ENCODE assay signal across 38 cellular contexts in the genomic region with DNA sequence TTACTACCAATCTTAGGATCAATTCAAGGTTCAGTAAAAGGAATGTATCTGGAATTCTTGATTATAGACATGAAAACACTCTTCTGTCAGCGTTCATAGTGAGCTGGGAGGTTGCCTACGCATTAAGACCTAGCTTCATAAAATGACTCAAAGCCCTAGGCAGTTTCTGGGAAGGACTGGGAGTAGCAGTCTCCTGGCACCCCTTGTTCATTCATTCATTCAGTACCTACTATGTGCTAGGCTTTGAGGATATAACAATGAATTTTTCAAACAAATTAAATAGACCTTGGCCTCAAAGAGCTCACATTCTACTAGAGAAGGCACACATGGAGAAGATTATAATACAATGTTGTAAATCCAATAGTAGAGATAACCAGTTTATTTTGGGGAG.
"Had no signal": no experiment of that assay in that cellular context is flagged by ENCODE, and none has a peak within 500 bp of the region (broad histone marks: within the 10 kb centered on the region; RNA-seq: fewer than 3 reads in every experiment).

No MANE protein-coding gene starts in this region.

- FAIRE-seq: bronchial epithelial cell, TTC549 had no signal

- H3K36me3 ChIP-seq: ascending aorta, cardiac muscle cell had no signal

- ATAC-seq: activated CD8-positive, alpha-beta T cell treated with anti-CD3 and anti-CD28 coated beads for 36 hours had no signal

- H3K4me1 Mint-ChIP-seq: activated B cell treated with CpG ODN at 0.5 μM for 24 hours; activated naive CD4-positive, alpha-beta T cell treated with anti-CD3 and anti-CD28 coated beads, Interleukin-2, amount 10 ng/mL, durations not matched to agents 7 days and 5 days; activated naive CD4-positive, alpha-beta T cell treated with anti-CD3 and anti-CD28 coated beads, Interleukin-2, amount 50 U/mL, for 24 hours; activated naive CD8-positive, alpha-beta T cell treated with anti-CD3 and anti-CD28 coated beads, Interleukin-2, amount 10 ng/mL, durations not matched to agents 7 days and 5 days; central memory CD8-positive, alpha-beta T cell had no signal

- H3K27ac ChIP-seq: ascending aorta, cardiac muscle cell, VCaP had no signal

- DNase-seq: activated B cell treated with CpG ODN at 0.5 μM for 24 hours; activated CD4-positive, alpha-beta memory T cell treated with anti-CD3 and anti-CD28 coated beads for 36 hours; activated CD4-positive, alpha-beta T cell treated with anti-CD3 and anti-CD28 coated beads for 4 hours; activated CD4-positive, alpha-beta T cell treated with anti-CD3 and anti-CD28 coated beads, Interleukin-2, amount 10 ng/mL, durations not matched to agents 24 days and 14 days; activated CD4-positive, alpha-beta T cell treated with anti-CD3 and anti-CD28 coated beads, Interleukin-2, amount 50 U/mL, for 1 hour; activated CD4-positive, alpha-beta T cell treated with anti-CD3 and anti-CD28 coated beads, Interleukin-2, amount 50 U/mL, for 4 hours; activated CD4-positive, CD25-positive, alpha-beta regulatory T cell treated with anti-CD3 and anti-CD28 coated beads, Interleukin-2, amount 50 U/mL, for 72 hours; activated CD8-positive, alpha-beta memory T cell treated with anti-CD3 and anti-CD28 coated beads, Interleukin-2, amount 50 U/mL, for 4 hours; activated CD8-positive, alpha-beta T cell treated with anti-CD3 and anti-CD28 coated beads for 36 hours; activated effector memory CD4-positive, alpha-beta T cell treated with Interleukin-2 at 50 U/mL for 16 hours; activated gamma-delta T cell; activated naive CD4-positive, alpha-beta T cell treated with anti-CD3 and anti-CD28 coated beads, Interleukin-2, amount 10 ng/mL, durations not matched to agents 7 days and 5 days; activated naive CD4-positive, alpha-beta T cell treated with Interleukin-2 at 50 U/mL for 16 hours; activated naive CD8-positive, alpha-beta T cell treated with anti-CD3 and anti-CD28 coated beads, Interleukin-2, amount 10 ng/mL, durations not matched to agents 7 days and 5 days; activated naive CD8-positive, alpha-beta T cell treated with anti-CD3 and anti-CD28 coated beads, Interleukin-2, amount 50 U/mL, for 24 hours; activated T-cell treated with anti-CD3 and anti-CD28 coated beads for 4 hours; activated T-cell treated with anti-CD3 and anti-CD28 coated beads, Interleukin-2, amount 50 U/mL, for 1 hour; activated T-cell treated with anti-CD3 and anti-CD28 coated beads, Interleukin-2, amount 50 U/mL, for 48 hours; amygdala; anterior cingulate cortex; caudate nucleus; cerebellar nuclear complex; T-helper 1 cell; T-helper 2 cell; T-helper 9 cell had no signal

- H3K4me3 Mint-ChIP-seq: activated B cell treated with CpG ODN at 0.5 μM for 24 hours; activated CD4-positive, alpha-beta memory T cell treated with anti-CD3 and anti-CD28 coated beads for 36 hours; activated CD4-positive, alpha-beta T cell treated with anti-CD3 and anti-CD28 coated beads, Interleukin-2, amount 10 ng/mL, durations not matched to agents 24 days and 14 days; activated CD8-positive, alpha-beta T cell treated with anti-CD3 and anti-CD28 coated beads for 36 hours; activated naive CD4-positive, alpha-beta T cell treated with anti-CD3 and anti-CD28 coated beads, Interleukin-2, amount 10 ng/mL, durations not matched to agents 7 days and 5 days; activated naive CD4-positive, alpha-beta T cell treated with anti-CD3 and anti-CD28 coated beads, Interleukin-2, amount 50 U/mL, for 24 hours; activated naive CD8-positive, alpha-beta T cell; activated naive CD8-positive, alpha-beta T cell treated with anti-CD3 and anti-CD28 coated beads, Interleukin-2, amount 10 ng/mL, durations not matched to agents 7 days and 5 days; activated naive CD8-positive, alpha-beta T cell treated with anti-CD3 and anti-CD28 coated beads, Interleukin-2, amount 50 U/mL, for 24 hours; activated T-helper 1 cell treated with anti-CD3 and anti-CD28 coated beads, Interleukin-12 subunit alpha, Interleukin-12 subunit beta, Interleukin-2, Interleukin-4 antibody, amounts not matched to agents 30 ng/mL and 10 ng/mL and 1 ng/mL, durations not matched to agents 14 hours and 24 hours and 36 hours; brain; central memory CD8-positive, alpha-beta T cell; T-helper 1 cell treated with Interleukin-12 subunit alpha and Interleukin-12 subunit beta and Interleukin-4 antibody, amounts not matched to agents 30 μg/mL and 1 μg/mL, for 36 hours; T-helper 2 cell treated with Interferon-gamma antibody and Interleukin-4, amounts not matched to agents 5 μg/mL and 100 μg/mL, for 36 hours had no signal

- H3K27me3 Mint-ChIP-seq: activated B cell treated with CpG ODN at 0.5 μM for 24 hours; activated CD4-positive, alpha-beta T cell treated with anti-CD3 and anti-CD28 coated beads, Interleukin-2, amount 10 ng/mL, durations not matched to agents 24 days and 14 days; activated CD8-positive, alpha-beta T cell treated with anti-CD3 and anti-CD28 coated beads for 36 hours; activated naive CD4-positive, alpha-beta T cell treated with anti-CD3 and anti-CD28 coated beads, Interleukin-2, amount 10 ng/mL, durations not matched to agents 7 days and 5 days; activated naive CD8-positive, alpha-beta T cell; activated naive CD8-positive, alpha-beta T cell treated with anti-CD3 and anti-CD28 coated beads, Interleukin-2, amount 50 U/mL, for 24 hours; brain; central memory CD8-positive, alpha-beta T cell had no signal

- H3K27me3 ChIP-seq: ascending aorta, cardiac muscle cell had no signal

- H3K27ac Mint-ChIP-seq: activated B cell treated with CpG ODN at 0.5 μM for 24 hours; activated CD4-positive, alpha-beta memory T cell treated with anti-CD3 and anti-CD28 coated beads for 36 hours; activated CD4-positive, alpha-beta T cell treated with anti-CD3 and anti-CD28 coated beads, Interleukin-2, amount 10 ng/mL, durations not matched to agents 24 days and 14 days; activated CD8-positive, alpha-beta T cell treated with anti-CD3 and anti-CD28 coated beads for 36 hours; activated naive CD4-positive, alpha-beta T cell treated with anti-CD3 and anti-CD28 coated beads, Interleukin-2, amount 10 ng/mL, durations not matched to agents 7 days and 5 days; activated naive CD8-positive, alpha-beta T cell; activated naive CD8-positive, alpha-beta T cell treated with anti-CD3 and anti-CD28 coated beads, Interleukin-2, amount 10 ng/mL, durations not matched to agents 7 days and 5 days; activated naive CD8-positive, alpha-beta T cell treated with anti-CD3 and anti-CD28 coated beads, Interleukin-2, amount 50 U/mL, for 24 hours; activated T-helper 2 cell treated with anti-CD3 and anti-CD28 coated beads, Interferon-gamma antibody, Interleukin-2, Interleukin-4, amounts not matched to agents 10 μg/mL and 5 μg/mL and 100 μg/mL, durations not matched to agents 14 hours and 24 hours and 36 hours; brain; T-helper 1 cell treated with Interleukin-12 subunit alpha and Interleukin-12 subunit beta and Interleukin-4 antibody, amounts not matched to agents 30 μg/mL and 1 μg/mL, for 36 hours; T-helper 2 cell treated with Interferon-gamma antibody and Interleukin-4, amounts not matched to agents 5 μg/mL and 100 μg/mL, for 36 hours had no signal

- H3K9me3 ChIP-seq: ascending aorta had no signal

- H3K4me3 ChIP-seq: ascending aorta, cardiac muscle cell had no signal

- H3K9me3 Mint-ChIP-seq: activated B cell treated with CpG ODN at 0.5 μM for 24 hours; activated CD4-positive, alpha-beta memory T cell treated with anti-CD3 and anti-CD28 coated beads for 36 hours; activated CD4-positive, alpha-beta T cell treated with anti-CD3 and anti-CD28 coated beads, Interleukin-2, amount 10 ng/mL, durations not matched to agents 24 days and 14 days; activated CD8-positive, alpha-beta T cell treated with anti-CD3 and anti-CD28 coated beads for 36 hours; activated naive CD4-positive, alpha-beta T cell treated with anti-CD3 and anti-CD28 coated beads, Interleukin-2, amount 10 ng/mL, durations not matched to agents 7 days and 5 days; activated naive CD4-positive, alpha-beta T cell treated with anti-CD3 and anti-CD28 coated beads, Interleukin-2, amount 50 U/mL, for 24 hours; activated naive CD8-positive, alpha-beta T cell treated with anti-CD3 and anti-CD28 coated beads, Interleukin-2, amount 10 ng/mL, durations not matched to agents 7 days and 5 days; activated naive CD8-positive, alpha-beta T cell treated with anti-CD3 and anti-CD28 coated beads, Interleukin-2, amount 50 U/mL, for 24 hours; activated T-helper 1 cell treated with anti-CD3 and anti-CD28 coated beads, Interleukin-12 subunit alpha, Interleukin-12 subunit beta, Interleukin-2, Interleukin-4 antibody, amounts not matched to agents 30 ng/mL and 10 ng/mL and 1 ng/mL, durations not matched to agents 14 hours and 24 hours and 36 hours; activated T-helper 2 cell treated with anti-CD3 and anti-CD28 coated beads, Interferon-gamma antibody, Interleukin-2, Interleukin-4, amounts not matched to agents 10 μg/mL and 5 μg/mL and 100 μg/mL, durations not matched to agents 14 hours and 24 hours and 36 hours; brain; central memory CD8-positive, alpha-beta T cell; T-helper 1 cell treated with Interleukin-12 subunit alpha and Interleukin-12 subunit beta and Interleukin-4 antibody, amounts not matched to agents 30 μg/mL and 1 μg/mL, for 36 hours; T-helper 2 cell treated with Interferon-gamma antibody and Interleukin-4, amounts not matched to agents 5 μg/mL and 100 μg/mL, for 36 hours had no signal

- H3K36me3 Mint-ChIP-seq: activated naive CD4-positive, alpha-beta T cell treated with anti-CD3 and anti-CD28 coated beads, Interleukin-2, amount 10 ng/mL, durations not matched to agents 7 days and 5 days; activated naive CD8-positive, alpha-beta T cell treated with anti-CD3 and anti-CD28 coated beads, Interleukin-2, amount 10 ng/mL, durations not matched to agents 7 days and 5 days; brain had no signal

- H3K4me1 ChIP-seq: ascending aorta had no signal
